9 cellular contexts compared by ENCODE assay signal in the genomic region with DNA sequence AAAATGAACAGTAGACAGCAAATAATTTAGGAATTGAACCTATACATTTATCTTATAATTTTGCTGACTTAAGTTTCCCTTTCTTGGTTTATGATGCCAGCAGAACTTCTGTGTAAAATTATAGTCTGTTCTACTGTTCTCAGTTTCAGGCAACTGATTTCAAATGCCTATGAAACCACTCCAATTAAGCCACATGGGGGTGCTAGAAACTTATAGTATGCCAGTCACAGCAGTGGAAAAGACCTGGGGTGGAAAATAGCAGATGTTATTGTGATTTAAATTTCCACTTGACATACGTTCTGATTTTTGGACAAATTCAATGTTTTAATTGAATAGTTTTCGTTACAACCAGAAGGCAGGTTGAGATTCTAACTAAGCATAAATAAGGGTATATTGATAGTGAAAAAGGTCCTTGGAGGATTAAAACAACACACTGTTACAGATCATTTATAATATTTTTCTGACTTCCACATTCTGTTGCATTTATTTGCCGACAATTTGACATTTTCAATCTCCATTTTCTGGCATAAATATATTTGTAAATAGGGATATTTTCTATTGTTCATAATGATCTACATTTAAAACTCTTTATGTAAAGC.
DNase-seq lines count a peak whose midpoint lies in the region; ATAC-seq and TF ChIP-seq lines count a peak whose summit lies in the region.
"Had no signal": no experiment of that assay in that cellular context is flagged by ENCODE, and none has a peak within 500 bp of the region (broad histone marks: within the 10 kb centered on the region; RNA-seq: fewer than 3 reads in every experiment).

No MANE protein-coding gene starts in this region.

- H4K20me1 ChIP-seq in IMR-90 (ENCODE audit: insufficient read depth, low read length) (no peaks in the 10 kb centered on the region), OCI-LY1 (ENCODE audit: insufficient read depth, low read length) (no peaks in the 10 kb centered on the region)

- no peaks in the 10 kb centered on the region for H3K79me2 ChIP-seq in OCI-LY1 (ENCODE audit: insufficient read depth, low read length)

- H3K4me1 ChIP-seq in IMR-90 (ENCODE audit: control insufficient read depth, insufficient read depth, low read length) (no peaks in the 10 kb centered on the region), OCI-LY1 (ENCODE audit: insufficient read depth, low read length, severe bottlenecking) (no peaks in the 10 kb centered on the region)

- no peak overlapping the region for H3K23ac ChIP-seq in IMR-90 (ENCODE audit: low read depth, low read length)

- H2BK15ac ChIP-seq in IMR-90 (ENCODE audit: low read depth, low read length): no peak overlapping the region

- H3K4me2 ChIP-seq in IMR-90 (ENCODE audit: low read depth, low read length): no peak overlapping the region
- no peak overlapping the region for H3K4me2 ChIP-seq in OCI-LY1 (ENCODE audit: low read length)

- H3K27ac ChIP-seq in IMR-90 (ENCODE audit: insufficient read depth, low read length) (no peak overlapping the region), OCI-LY1 (ENCODE audit: low read depth, low read length, poor library complexity, severe bottlenecking) (no peak overlapping the region)
- H3K27ac ChIP-seq: skin epidermis had no signal

- no peaks in the 10 kb centered on the region for H3F3A ChIP-seq in OCI-LY1 (ENCODE audit: insufficient read depth, low read length)

- no peak overlapping the region for H4K5ac ChIP-seq in IMR-90 (ENCODE audit: low read depth, low read length)

- CTCF ChIA-PET in IMR-90 (lab: Yijun Ruan, JAX): interaction anchor here (0.6 kb wide), 1 partner anchor 11 kb away, joined by 3 read pairs; no protein-coding TSS in a partner anchor

- H3K27me3 ChIP-seq in IMR-90 (ENCODE audit: control insufficient read depth, insufficient read depth, low read length) (no peaks in the 10 kb centered on the region), OCI-LY1 (ENCODE audit: insufficient read depth, low read length) (no peaks in the 10 kb centered on the region)

- dilution Hi-C loops in IMR-90 (cut with HindIII; ENCODE audit: low sequenced_read_pairs, unreplicated experiment): no loop called here

- ATAC-seq in GM21529 (IDR thresholded peaks at IDR 0.05; ENCODE audit: unreplicated experiment): peak; percentile 85
- ATAC-seq in IMR-90 (ENCODE audit: low read depth): peak; percentile 63; the same call in 1 of the 2 replicates
- ATAC-seq in HG03139 (IDR thresholded peaks at IDR 0.05; ENCODE audit: unreplicated experiment): no peak

- WGBS in IMR-90 (ENCODE audit: extremely low coverage in 2 of 2, insufficient read length in 1 of 2), 2 experiments: no CpG with 5 or more reads among the region's 3 CpGs

- no peak overlapping the region for H3K14ac ChIP-seq in IMR-90 (replicated peaks; ENCODE audit: low read depth, low read length)

- POLR2A ChIA-PET in IMR-90 (lab: Charles Lee; ENCODE audit: unreplicated experiment): no interaction called here

- intact Hi-C loops in IMR-90 (cut with micrococcal nuclease): loop anchor here (5.0 to 10.0 kb wide), 2 partner anchors 417 to 539 kb away; no protein-coding TSS in a partner anchor

- in situ Hi-C loops in IMR-90 (cut with MboI; ENCODE audit: low sequenced_read_pairs): loop anchor here (25.0 kb wide), 1 partner anchor 544 kb away; no protein-coding TSS in a partner anchor

- H3K79me1 ChIP-seq in IMR-90 (ENCODE audit: low read depth in 1 of 2, low read length in 2 of 2): no peaks in the 10 kb centered on the region

- H2BK5ac ChIP-seq in IMR-90 (ENCODE audit: low read depth, low read length, poor library complexity, severe bottlenecking): no peak overlapping the region

- TF ChIP-seq RAD21 in IMR-90 (IDR thresholded peaks at IDR 0.05; ENCODE audit: low read length): peak; percentile 73

- H2BK20ac ChIP-seq in IMR-90 (ENCODE audit: low read depth, low read length): no peak overlapping the region

- no peak overlapping the region for H4K91ac ChIP-seq in IMR-90 (ENCODE audit: insufficient read depth, low read depth, low read length)

- H3K9ac ChIP-seq in IMR-90 (ENCODE audit: low read depth, low read length): no peak overlapping the region
- no peak overlapping the region for H3K9ac ChIP-seq in OCI-LY1 (ENCODE audit: low read length)

- H2AK9ac ChIP-seq in IMR-90 (replicated peaks; ENCODE audit: low read depth, low read length, poor library complexity): no peak overlapping the region

- peak; percentile 66 for TF ChIP-seq CTCF in IMR-90 (conservative IDR thresholded peaks at IDR 0.05; ENCODE audit: low read depth, low read length)
- peak; percentile 73 for TF ChIP-seq CTCF in OCI-LY1 (IDR thresholded peaks at IDR 0.05; ENCODE audit: low read length)
- TF ChIP-seq CTCF in epithelial cell of proximal tubule (conservative IDR thresholded peaks at IDR 0.05; ENCODE audit: low read depth, low read length): peak; percentile 86

- H3K4me3 ChIP-seq in IMR-90 (ENCODE audit: insufficient read depth, low read depth, low read length) (no peak overlapping the region), OCI-LY1 (ENCODE audit: low read depth, low read length, poor library complexity, severe bottlenecking) (no peak overlapping the region), epithelial cell of proximal tubule (ENCODE audit: low read depth, low read length) (no peak overlapping the region)
- H3K4me3 ChIP-seq: skin epidermis had no signal

- H3K36me3 ChIP-seq in IMR-90 (ENCODE audit: control insufficient read depth, insufficient read depth, low read length) (no peaks in the 10 kb centered on the region), OCI-LY1 (ENCODE audit: insufficient read depth, low read length) (no peaks in the 10 kb centered on the region)

- no peak overlapping the region for H4K8ac ChIP-seq in IMR-90 (ENCODE audit: low read depth in 2 of 2, low read length in 2 of 2)

- no peak overlapping the region for H2AK5ac ChIP-seq in IMR-90 (ENCODE audit: low read depth, low read length)

- no TSS peak for BruUV-seq in IMR-90 (replicated peaks; lab: Mats Ljungman, UMichigan)

- H3K56ac ChIP-seq in IMR-90 (ENCODE audit: extremely low read depth, insufficient read depth, low read length): no peak overlapping the region

- no peaks in the 10 kb centered on the region for H3K9me1 ChIP-seq in IMR-90 (ENCODE audit: insufficient read depth, low read length)

- TF ChIP-seq POLR2A in IMR-90 (IDR thresholded peaks at IDR 0.05; ENCODE audit: low read depth, low read length): no peak

- no peak overlapping the region for H2BK120ac ChIP-seq in IMR-90 (ENCODE audit: low read depth, low read length)

- no peaks in the 10 kb centered on the region for H3K9me2 ChIP-seq in OCI-LY1 (ENCODE audit: low read depth, low read length)

- H3K18ac ChIP-seq in IMR-90 (ENCODE audit: low read depth, low read length): no peak overlapping the region

- H2AFZ ChIP-seq in IMR-90 (replicated peaks; ENCODE audit: low read length, poor library complexity) (no peak overlapping the region), OCI-LY1 (ENCODE audit: low read length) (no peak overlapping the region)

- no peaks in the 10 kb centered on the region for H3K9me3 ChIP-seq in IMR-90 (ENCODE audit: control insufficient read depth, insufficient read depth, low read length)
- H3K9me3 ChIP-seq in OCI-LY1 (ENCODE audit: low read length): no peaks in the 10 kb centered on the region

- H3K4ac ChIP-seq in IMR-90 (ENCODE audit: low read depth, low read length): no peak overlapping the region

- DNase-seq in Daoy (ENCODE audit: low read depth) (peak; percentile 18), IMR-90 (peak; percentile 49), epithelial cell of proximal tubule (ENCODE audit: low read depth) (peak; percentile 16), renal cortical epithelial cell (ENCODE audit: low read depth) (peak; percentile 62), CD1c-positive myeloid dendritic cell (ENCODE audit: extremely low spot score) (no peak)

TF ChIP-seq in IMR-90, 13 proteins besides CTCF, POLR2A, EP300 and RAD21:
- TF ChIP-seq MAZ (IDR thresholded peaks at IDR 0.05; ENCODE audit: borderline replicate concordance, low read depth, low read length) (no peak), SMC3 (IDR thresholded peaks at IDR 0.05; ENCODE audit: low read depth, low read length) (peak; percentile 48)
TF ChIP-seq in IMR-90: peak in this region for 1.
